2 cellular contexts compared by ENCODE assay signal in genomic region chr1:24702511-24703293, GRCh38.
TF ChIP-seq lines count a peak whose summit lies in the region.

No MANE protein-coding gene starts in this region.

TF ChIP-seq in A549, 52 proteins besides CTCF, POLR2A, EP300 and RAD21 (continued from another document):
- TF ChIP-seq FOSL2 (IDR thresholded peaks at IDR 0.05), result no peak
- no peak; the same call in 1 of the 2 replicates for TF ChIP-seq FOSL2 (CRISPR knock-in tag; IDR thresholded peaks at IDR 0.05)
- TF ChIP-seq TFCP2L1 (CRISPR knock-in tag; IDR thresholded peaks at IDR 0.05), result no peak

TF ChIP-seq in HCT116, 20 proteins besides CTCF, POLR2A, EP300 and RAD21 (continued from another document):
- TF ChIP-seq, protein P1, sequence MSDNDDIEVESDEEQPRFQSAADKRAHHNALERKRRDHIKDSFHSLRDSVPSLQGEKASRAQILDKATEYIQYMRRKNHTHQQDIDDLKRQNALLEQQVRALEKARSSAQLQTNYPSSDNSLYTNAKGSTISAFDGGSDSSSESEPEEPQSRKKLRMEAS (IDR thresholded peaks at IDR 0.05), result no peak
- no peak for TF ChIP-seq TCF7L2 (IDR thresholded peaks at IDR 0.05; ENCODE audit: borderline replicate concordance, extremely low read depth, insufficient read depth, insufficient read length)
